In the genomic region with DNA sequence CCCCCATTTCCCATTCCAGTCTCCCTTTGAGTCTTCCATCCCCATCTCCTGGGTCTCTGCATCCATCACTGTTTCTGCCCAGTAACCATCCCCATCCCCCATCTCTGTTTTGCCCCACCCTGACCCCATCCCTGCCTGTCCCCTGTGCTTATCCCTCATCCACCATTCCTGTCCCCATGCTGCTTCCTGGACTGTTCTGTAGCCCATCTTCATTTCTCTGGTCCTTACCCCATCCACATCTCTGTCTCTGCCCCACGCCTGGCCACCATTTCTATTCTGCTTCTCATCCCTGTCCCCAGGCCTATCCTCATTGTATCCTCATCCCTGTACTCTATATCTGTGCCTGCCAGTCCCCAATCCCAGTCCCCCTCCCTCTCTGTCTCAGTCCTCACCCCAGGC, we compare ENCODE assay signal across 1 cellular context.
A peak's percentile ranks its signal among the peaks of the same experiment; 100 is the strongest.
TF ChIP-seq lines count a peak whose summit lies in the region.

No MANE protein-coding gene starts in this region.

TF ChIP-seq in HEK293, 187 proteins besides CTCF, POLR2A, EP300 and RAD21 (continued from another document):
- TF ChIP-seq, protein P1, sequence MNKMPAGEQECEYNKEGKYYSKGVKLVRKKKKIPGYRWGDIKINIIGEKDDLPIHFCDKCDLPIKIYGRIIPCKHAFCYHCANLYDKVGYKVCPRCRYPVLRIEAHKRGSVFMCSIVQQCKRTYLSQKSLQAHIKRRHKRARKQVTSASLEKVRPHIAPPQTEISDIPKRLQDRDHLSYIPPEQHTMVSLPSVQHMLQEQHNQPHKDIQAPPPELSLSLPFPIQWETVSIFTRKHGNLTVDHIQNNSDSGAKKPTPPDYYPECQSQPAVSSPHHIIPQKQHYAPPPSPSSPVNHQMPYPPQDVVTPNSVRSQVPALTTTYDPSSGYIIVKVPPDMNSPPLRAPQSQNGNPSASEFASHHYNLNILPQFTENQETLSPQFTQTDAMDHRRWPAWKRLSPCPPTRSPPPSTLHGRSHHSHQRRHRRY (tag by site-specific recombination; IDR thresholded peaks at IDR 0.05), result no peak
- TF ChIP-seq ZNF248 (tag by site-specific recombination; IDR thresholded peaks at IDR 0.05) (no peak), MZF1 (tag by site-specific recombination; IDR thresholded peaks at IDR 0.05; ENCODE audit: borderline replicate concordance) (no peak), ZBTB17 (tag by site-specific recombination; IDR thresholded peaks at IDR 0.05) (peak; percentile 98), ZNF184 (tag by site-specific recombination; IDR thresholded peaks at IDR 0.05) (no peak), ZBTB20 (tag by site-specific recombination; IDR thresholded peaks at IDR 0.05) (peak; percentile 56; the same call in 1 of the 2 replicates), SALL2 (tag by site-specific recombination; IDR thresholded peaks at IDR 0.05; ENCODE audit: borderline replicate concordance) (no peak), SP3 (tag by site-specific recombination; IDR thresholded peaks at IDR 0.05) (no peak), HOXC10 (CRISPR knock-in tag; IDR thresholded peaks at IDR 0.05) (no peak), ZNF660 (tag by site-specific recombination; IDR thresholded peaks at IDR 0.05) (no peak), ZNF664 (tag by site-specific recombination; IDR thresholded peaks at IDR 0.05) (no peak), ZNF239 (tag by site-specific recombination; IDR thresholded peaks at IDR 0.05) (no peak), GLIS1 (tag by site-specific recombination; IDR thresholded peaks at IDR 0.05) (no peak), ZNF211 (tag by site-specific recombination; IDR thresholded peaks at IDR 0.05; ENCODE audit: low read depth) (no peak), ZNF837 (tag by site-specific recombination; IDR thresholded peaks at IDR 0.05) (no peak), ZNF24 (tag by site-specific recombination; IDR thresholded peaks at IDR 0.05) (no peak), ZNF341 (tag by site-specific recombination; IDR thresholded peaks at IDR 0.05; ENCODE audit: low read depth) (no peak), ZNF174 (tag by site-specific recombination; IDR thresholded peaks at IDR 0.05) (no peak), ZNF391 (tag by site-specific recombination; IDR thresholded peaks at IDR 0.05; ENCODE audit: borderline replicate concordance, low read depth) (0 out of 2 replicates have a peak, but pooled peaks have one; percentile 45), ZNF561 (tag by site-specific recombination; IDR thresholded peaks at IDR 0.05; ENCODE audit: borderline replicate concordance) (no peak), ZNF366 (tag by site-specific recombination; conservative IDR thresholded peaks at IDR 0.05) (peak; percentile 73), ZBTB48 (tag by site-specific recombination; IDR thresholded peaks at IDR 0.05) (peak; percentile 15; the same call in 1 of the 2 replicates), ZNF529 (tag by site-specific recombination; IDR thresholded peaks at IDR 0.05; ENCODE audit: insufficient replicate concordance) (no peak), ZFHX2 (tag by site-specific recombination; conservative IDR thresholded peaks at IDR 0.05) (no peak), ZNF112 (tag by site-specific recombination; IDR thresholded peaks at IDR 0.05) (no peak), KLF16 (tag by site-specific recombination; IDR thresholded peaks at IDR 0.05) (no peak), ZNF785 (tag by site-specific recombination; IDR thresholded peaks at IDR 0.05) (no peak), FEZF1 (tag by site-specific recombination; IDR thresholded peaks at IDR 0.05) (no peak), ZNF311 (tag by site-specific recombination; IDR thresholded peaks at IDR 0.05; ENCODE audit: borderline replicate concordance) (no peak), YY2 (tag by site-specific recombination; IDR thresholded peaks at IDR 0.05) (peak; percentile 55), TCF7L2 (IDR thresholded peaks at IDR 0.05; ENCODE audit: borderline replicate concordance, low read depth, low read length) (no peak)
- TF ChIP-seq, protein P2, sequence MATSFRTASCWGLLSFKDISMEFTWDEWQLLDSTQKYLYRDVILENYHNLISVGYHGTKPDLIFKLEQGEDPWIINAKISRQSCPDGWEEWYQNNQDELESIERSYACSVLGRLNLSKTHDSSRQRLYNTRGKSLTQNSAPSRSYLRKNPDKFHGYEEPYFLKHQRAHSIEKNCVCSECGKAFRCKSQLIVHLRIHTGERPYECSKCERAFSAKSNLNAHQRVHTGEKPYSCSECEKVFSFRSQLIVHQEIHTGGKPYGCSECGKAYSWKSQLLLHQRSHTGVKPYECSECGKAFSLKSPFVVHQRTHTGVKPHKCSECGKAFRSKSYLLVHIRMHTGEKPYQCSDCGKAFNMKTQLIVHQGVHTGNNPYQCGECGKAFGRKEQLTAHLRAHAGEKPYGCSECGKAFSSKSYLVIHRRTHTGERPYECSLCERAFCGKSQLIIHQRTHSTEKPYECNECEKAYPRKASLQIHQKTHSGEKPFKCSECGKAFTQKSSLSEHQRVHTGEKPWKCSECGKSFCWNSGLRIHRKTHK (tag by site-specific recombination; IDR thresholded peaks at IDR 0.05), result no peak
- TF ChIP-seq, protein P3, sequence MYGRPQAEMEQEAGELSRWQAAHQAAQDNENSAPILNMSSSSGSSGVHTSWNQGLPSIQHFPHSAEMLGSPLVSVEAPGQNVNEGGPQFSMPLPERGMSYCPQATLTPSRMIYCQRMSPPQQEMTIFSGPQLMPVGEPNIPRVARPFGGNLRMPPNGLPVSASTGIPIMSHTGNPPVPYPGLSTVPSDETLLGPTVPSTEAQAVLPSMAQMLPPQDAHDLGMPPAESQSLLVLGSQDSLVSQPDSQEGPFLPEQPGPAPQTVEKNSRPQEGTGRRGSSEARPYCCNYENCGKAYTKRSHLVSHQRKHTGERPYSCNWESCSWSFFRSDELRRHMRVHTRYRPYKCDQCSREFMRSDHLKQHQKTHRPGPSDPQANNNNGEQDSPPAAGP (tag by site-specific recombination; IDR thresholded peaks at IDR 0.05), result 0 out of 2 replicates have a peak, but pooled peaks have one; percentile 16
- TF ChIP-seq, protein P4, sequence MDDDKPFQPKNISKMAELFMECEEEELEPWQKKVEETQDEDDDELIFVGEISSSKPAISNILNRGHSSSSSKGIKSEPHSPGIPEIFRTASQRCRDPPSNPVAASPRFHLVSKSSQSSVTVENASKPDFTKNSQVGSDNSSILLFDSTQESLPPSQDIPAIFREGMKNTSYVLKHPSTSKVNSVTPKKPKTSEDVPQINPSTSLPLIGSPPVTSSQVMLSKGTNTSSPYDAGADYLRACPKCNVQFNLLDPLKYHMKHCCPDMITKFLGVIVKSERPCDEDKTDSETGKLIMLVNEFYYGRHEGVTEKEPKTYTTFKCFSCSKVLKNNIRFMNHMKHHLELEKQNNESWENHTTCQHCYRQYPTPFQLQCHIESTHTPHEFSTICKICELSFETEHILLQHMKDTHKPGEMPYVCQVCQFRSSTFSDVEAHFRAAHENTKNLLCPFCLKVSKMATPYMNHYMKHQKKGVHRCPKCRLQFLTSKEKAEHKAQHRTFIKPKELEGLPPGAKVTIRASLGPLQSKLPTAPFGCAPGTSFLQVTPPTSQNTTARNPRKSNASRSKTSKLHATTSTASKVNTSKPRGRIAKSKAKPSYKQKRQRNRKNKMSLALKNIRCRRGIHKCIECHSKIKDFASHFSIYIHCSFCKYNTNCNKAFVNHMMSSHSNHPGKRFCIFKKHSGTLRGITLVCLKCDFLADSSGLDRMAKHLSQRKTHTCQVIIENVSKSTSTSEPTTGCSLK (tag by site-specific recombination; IDR thresholded peaks at IDR 0.05), result no peak
- TF ChIP-seq, protein P5, sequence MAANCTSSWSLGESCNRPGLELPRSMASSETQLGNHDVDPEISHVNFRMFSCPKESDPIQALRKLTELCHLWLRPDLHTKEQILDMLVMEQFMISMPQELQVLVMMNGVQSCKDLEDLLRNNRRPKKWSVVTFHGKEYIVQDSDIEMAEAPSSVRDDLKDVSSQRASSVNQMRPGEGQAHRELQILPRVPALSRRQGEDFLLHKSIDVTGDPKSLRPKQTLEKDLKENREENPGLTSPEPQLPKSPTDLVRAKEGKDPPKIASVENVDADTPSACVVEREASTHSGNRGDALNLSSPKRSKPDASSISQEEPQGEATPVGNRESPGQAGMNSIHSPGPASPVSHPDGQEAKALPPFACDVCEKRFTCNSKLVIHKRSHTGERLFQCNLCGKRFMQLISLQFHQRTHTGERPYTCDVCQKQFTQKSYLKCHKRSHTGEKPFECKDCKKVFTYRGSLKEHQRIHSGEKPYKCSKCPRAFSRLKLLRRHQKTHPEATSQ (tag by site-specific recombination; IDR thresholded peaks at IDR 0.05), result no peak
- TF ChIP-seq, protein P6, sequence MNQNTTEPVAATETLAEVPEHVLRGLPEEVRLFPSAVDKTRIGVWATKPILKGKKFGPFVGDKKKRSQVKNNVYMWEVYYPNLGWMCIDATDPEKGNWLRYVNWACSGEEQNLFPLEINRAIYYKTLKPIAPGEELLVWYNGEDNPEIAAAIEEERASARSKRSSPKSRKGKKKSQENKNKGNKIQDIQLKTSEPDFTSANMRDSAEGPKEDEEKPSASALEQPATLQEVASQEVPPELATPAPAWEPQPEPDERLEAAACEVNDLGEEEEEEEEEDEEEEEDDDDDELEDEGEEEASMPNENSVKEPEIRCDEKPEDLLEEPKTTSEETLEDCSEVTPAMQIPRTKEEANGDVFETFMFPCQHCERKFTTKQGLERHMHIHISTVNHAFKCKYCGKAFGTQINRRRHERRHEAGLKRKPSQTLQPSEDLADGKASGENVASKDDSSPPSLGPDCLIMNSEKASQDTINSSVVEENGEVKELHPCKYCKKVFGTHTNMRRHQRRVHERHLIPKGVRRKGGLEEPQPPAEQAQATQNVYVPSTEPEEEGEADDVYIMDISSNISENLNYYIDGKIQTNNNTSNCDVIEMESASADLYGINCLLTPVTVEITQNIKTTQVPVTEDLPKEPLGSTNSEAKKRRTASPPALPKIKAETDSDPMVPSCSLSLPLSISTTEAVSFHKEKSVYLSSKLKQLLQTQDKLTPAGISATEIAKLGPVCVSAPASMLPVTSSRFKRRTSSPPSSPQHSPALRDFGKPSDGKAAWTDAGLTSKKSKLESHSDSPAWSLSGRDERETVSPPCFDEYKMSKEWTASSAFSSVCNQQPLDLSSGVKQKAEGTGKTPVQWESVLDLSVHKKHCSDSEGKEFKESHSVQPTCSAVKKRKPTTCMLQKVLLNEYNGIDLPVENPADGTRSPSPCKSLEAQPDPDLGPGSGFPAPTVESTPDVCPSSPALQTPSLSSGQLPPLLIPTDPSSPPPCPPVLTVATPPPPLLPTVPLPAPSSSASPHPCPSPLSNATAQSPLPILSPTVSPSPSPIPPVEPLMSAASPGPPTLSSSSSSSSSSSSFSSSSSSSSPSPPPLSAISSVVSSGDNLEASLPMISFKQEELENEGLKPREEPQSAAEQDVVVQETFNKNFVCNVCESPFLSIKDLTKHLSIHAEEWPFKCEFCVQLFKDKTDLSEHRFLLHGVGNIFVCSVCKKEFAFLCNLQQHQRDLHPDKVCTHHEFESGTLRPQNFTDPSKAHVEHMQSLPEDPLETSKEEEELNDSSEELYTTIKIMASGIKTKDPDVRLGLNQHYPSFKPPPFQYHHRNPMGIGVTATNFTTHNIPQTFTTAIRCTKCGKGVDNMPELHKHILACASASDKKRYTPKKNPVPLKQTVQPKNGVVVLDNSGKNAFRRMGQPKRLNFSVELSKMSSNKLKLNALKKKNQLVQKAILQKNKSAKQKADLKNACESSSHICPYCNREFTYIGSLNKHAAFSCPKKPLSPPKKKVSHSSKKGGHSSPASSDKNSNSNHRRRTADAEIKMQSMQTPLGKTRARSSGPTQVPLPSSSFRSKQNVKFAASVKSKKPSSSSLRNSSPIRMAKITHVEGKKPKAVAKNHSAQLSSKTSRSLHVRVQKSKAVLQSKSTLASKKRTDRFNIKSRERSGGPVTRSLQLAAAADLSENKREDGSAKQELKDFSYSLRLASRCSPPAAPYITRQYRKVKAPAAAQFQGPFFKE (tag by site-specific recombination; IDR thresholded peaks at IDR 0.05; ENCODE audit: borderline replicate concordance), result 0 out of 2 replicates have a peak, but pooled peaks have one; percentile 51
